1 cellular context compared by ENCODE assay signal in the genomic region with DNA sequence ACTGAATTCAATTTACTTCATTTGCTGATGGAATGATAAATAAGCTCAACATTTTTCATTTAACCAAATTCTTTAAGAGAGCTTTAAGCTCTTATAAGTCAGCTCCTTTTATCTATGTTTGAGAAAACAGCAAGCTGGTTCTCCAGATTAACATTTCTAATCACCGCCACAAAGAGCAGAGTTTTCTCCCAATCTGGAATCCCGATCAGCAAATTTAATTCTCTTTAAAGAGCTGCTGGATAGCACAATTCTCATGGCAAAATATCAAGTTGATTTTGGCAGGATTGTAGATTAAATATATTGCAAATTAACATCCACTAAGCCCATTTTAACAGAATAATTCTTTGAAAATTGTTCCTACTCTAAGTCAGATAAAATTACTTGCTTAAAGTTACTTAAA.
TF ChIP-seq lines count a peak whose summit lies in the region.

No MANE protein-coding gene starts in this region.

TF ChIP-seq in GM23338, 12 proteins besides CTCF, POLR2A, EP300 and RAD21 (continued from another document):
- TF ChIP-seq REST (IDR thresholded peaks at IDR 0.05; ENCODE audit: unreplicated experiment): no peak
TF ChIP-seq in GM23338: peak in this region for 0.
